Comparison of ENCODE assay signal across 9 cellular contexts in the genomic region with DNA sequence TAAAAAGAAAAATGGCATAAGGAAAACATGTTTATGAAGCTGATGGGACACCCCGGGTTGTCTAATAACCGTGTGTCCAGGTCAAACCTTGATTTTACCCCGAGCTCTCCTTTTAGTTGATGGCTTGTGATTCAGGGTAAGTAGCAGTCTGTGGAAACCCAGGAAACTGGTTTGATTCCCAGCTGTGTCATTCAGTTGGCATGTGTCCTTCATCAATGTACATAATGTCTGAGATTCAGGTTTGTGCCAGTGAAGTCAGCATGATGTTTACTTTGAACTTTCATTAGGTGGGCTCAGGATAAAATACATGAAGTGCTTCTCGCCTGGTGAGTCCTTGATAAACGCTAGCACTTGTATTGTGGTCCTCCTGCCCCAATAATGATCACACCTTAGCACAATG. TPM values are rescaled to one million over a fixed set of nuclear protein-coding genes. Genes with fewer than 3 reads are reported as not detected.
DNase-seq lines count a peak whose midpoint lies in the region; ATAC-seq, FAIRE-seq and TF ChIP-seq lines count a peak whose summit lies in the region.
"Had no signal": no experiment of that assay in that cellular context is flagged by ENCODE, and none has a peak within 500 bp of the region (broad histone marks: within the 10 kb centered on the region; RNA-seq: fewer than 3 reads in every experiment).

No MANE protein-coding gene starts in this region.

- no peaks in the 10 kb centered on the region for H3K9me3 ChIP-seq in adipocyte (ENCODE audit: control insufficient read depth, low read length)
- H3K9me3 ChIP-seq in lower lobe of right lung: no peaks in the 10 kb centered on the region
- no peaks in the 10 kb centered on the region for H3K9me3 ChIP-seq in transverse colon
- H3K9me3 ChIP-seq: ovary had no signal

- H3K27ac ChIP-seq in lower lobe of right lung (peak overlapping the region; percentile 61), transverse colon (peak overlapping the region; percentile 19 to 63 (median 57))

- H3K9me3 Mint-ChIP-seq in activated naive CD4-positive, alpha-beta T cell treated with anti-CD3 and anti-CD28 coated beads, Interleukin-2, amount 50 U/mL, for 24 hours: no peaks in the 10 kb centered on the region

- FAIRE-seq in GM12891 (lab: Jason Lieb, UNC): no peak

- no peaks in the 10 kb centered on the region for H3K27me3 ChIP-seq in adipocyte (replicated peaks; ENCODE audit: control insufficient read depth, insufficient read depth, low read length)
- no peaks in the 10 kb centered on the region for H3K27me3 ChIP-seq in lower lobe of right lung (ENCODE audit: low read depth)
- no peaks in the 10 kb centered on the region for H3K27me3 ChIP-seq in transverse colon
- H3K27me3 ChIP-seq: ovary had no signal

- no peaks in the 10 kb centered on the region for H3K27me3 Mint-ChIP-seq in activated naive CD4-positive, alpha-beta T cell treated with anti-CD3 and anti-CD28 coated beads, Interleukin-2, amount 50 U/mL, for 24 hours

- no peak overlapping the region for H3K4me3 Mint-ChIP-seq in activated naive CD4-positive, alpha-beta T cell treated with anti-CD3 and anti-CD28 coated beads, Interleukin-2, amount 50 U/mL, for 24 hours

- TF ChIP-seq POLR2A in transverse colon (IDR thresholded peaks at IDR 0.05) (no peak), GM12891 (IDR thresholded peaks at IDR 0.05; ENCODE audit: low read depth, low read length) (no peak)

- H3K9ac ChIP-seq in adipocyte (ENCODE audit: low read length): peak overlapping the region; percentile 32

- in situ Hi-C loops in transverse colon (cut with MboI; ENCODE audit: low pct_ligation_motif_present in 1 of 4, low pct_unique_long_range_greater_than_20kb in 1 of 4, low sequenced_read_pairs in 3 of 4): loop anchor here in 2 of 4 donors (5.0 to 10.0 kb wide), 4 partner anchors 78 to 270 kb away; no protein-coding TSS in a partner anchor

- H3K4me1 Mint-ChIP-seq in activated naive CD4-positive, alpha-beta T cell treated with anti-CD3 and anti-CD28 coated beads, Interleukin-2, amount 50 U/mL, for 24 hours: peaks cover 32% of the 10 kb centered on the region

- no peak for DNase-seq in activated naive CD4-positive, alpha-beta T cell treated with anti-CD3 and anti-CD28 coated beads, Interleukin-2, amount 50 U/mL, for 16 hours
- DNase-seq in adipocyte (ENCODE audit: low read depth) (no peak), lower lobe of right lung (no peak), transverse colon (no peak), GM12891 (ENCODE audit: insufficient read length, low spot score) (no peak), mucosa of gallbladder (ENCODE audit: low spot score) (no peak)

- no peak for TF ChIP-seq EP300 in transverse colon (IDR thresholded peaks at IDR 0.05; ENCODE audit: low read depth)

- peak overlapping the region; percentile 76 for H3K27ac Mint-ChIP-seq in activated naive CD4-positive, alpha-beta T cell treated with anti-CD3 and anti-CD28 coated beads, Interleukin-2, amount 50 U/mL, for 24 hours

- ATAC-seq in lower lobe of right lung: peak in 1 of 2 donors; percentile 4
- ATAC-seq in HG02973 (IDR thresholded peaks at IDR 0.05; ENCODE audit: unreplicated experiment): no peak

- H3K4me3 ChIP-seq in adipocyte (ENCODE audit: low read length) (no peak overlapping the region), lower lobe of right lung (no peak overlapping the region), transverse colon (no peak overlapping the region)
- H3K4me3 ChIP-seq: ovary had no signal

- H3K36me3 ChIP-seq in adipocyte (ENCODE audit: control insufficient read depth, insufficient read depth, low read length, severe bottlenecking) (no peaks in the 10 kb centered on the region), lower lobe of right lung (no peaks in the 10 kb centered on the region), transverse colon (no peaks in the 10 kb centered on the region)
- H3K36me3 ChIP-seq: ovary had no signal

- intact Hi-C loops in lower lobe of right lung (cut with DNase I) (no loop called here), transverse colon (cut with DNase I; ENCODE audit: low total_unique reads) (loop anchor here (10.0 kb wide), 1 partner anchor 190 kb away; no protein-coding TSS in a partner anchor)

- no peaks in the 10 kb centered on the region for H3K36me3 Mint-ChIP-seq in activated naive CD4-positive, alpha-beta T cell treated with anti-CD3 and anti-CD28 coated beads, Interleukin-2, amount 50 U/mL, for 24 hours

- no peak for TF ChIP-seq CTCF in lower lobe of right lung (IDR thresholded peaks at IDR 0.05)
- TF ChIP-seq CTCF in transverse colon (IDR thresholded peaks at IDR 0.05): no peak

- 64 to 72% methylated on average over 5 of the region's 5 CpGs for WGBS in transverse colon (ENCODE audit: low coverage in 1 of 2), 2 donors

- H3K4me1 ChIP-seq in adipocyte (ENCODE audit: control insufficient read depth, insufficient read depth, low read length) (peaks cover 22% of the 10 kb centered on the region), lower lobe of right lung (peaks cover 27% of the 10 kb centered on the region), transverse colon (peaks cover 14 to 21% (median 18%) of the 10 kb centered on the region in 4 donors)

TF ChIP-seq in GM12891, 5 proteins besides CTCF, POLR2A, EP300 and RAD21:
- TF ChIP-seq POLR2AphosphoS5 (IDR thresholded peaks at IDR 0.05; ENCODE audit: low read depth, low read length): no peak
- TF ChIP-seq POU2F2 (IDR thresholded peaks at IDR 0.05; ENCODE audit: low read depth, low read length): no peak
- TF ChIP-seq SPI1 (IDR thresholded peaks at IDR 0.05; ENCODE audit: low read depth, low read length): no peak
- no peak for TF ChIP-seq TAF1 (IDR thresholded peaks at IDR 0.05; ENCODE audit: low read depth, low read length)
- TF ChIP-seq PAX5 (IDR thresholded peaks at IDR 0.05; ENCODE audit: insufficient read depth, low read length, severe bottlenecking): no peak

RNA-seq across cellular contexts. Expression of a gene that starts 4.3 kb away (rescaled TPM):
- 150 TPM for total RNA-seq in lower lobe of right lung
- total RNA-seq in transverse colon: 100 to 1,000 TPM in 3 of 4 donors, 10 to 100 TPM in 1; 64.7 to 149 (median 116) TPM
- polyA plus RNA-seq in GM12891 (2012; ENCODE audit: low read depth, missing spikeins): 104 TPM
- total RNA-seq in mucosa of gallbladder: 216 TPM

RNA-seq across cellular contexts. Expression of a gene that starts 33.5 kb away (rescaled TPM):
- total RNA-seq in lower lobe of right lung: 28.1 TPM
- 10 to 100 TPM; 11.3 to 32.6 (median 23.9) TPM for total RNA-seq in transverse colon
- 42.1 TPM for polyA plus RNA-seq in GM12891 (2012; ENCODE audit: low read depth, missing spikeins)
- 44.3 TPM for total RNA-seq in mucosa of gallbladder
